In the genomic region with DNA sequence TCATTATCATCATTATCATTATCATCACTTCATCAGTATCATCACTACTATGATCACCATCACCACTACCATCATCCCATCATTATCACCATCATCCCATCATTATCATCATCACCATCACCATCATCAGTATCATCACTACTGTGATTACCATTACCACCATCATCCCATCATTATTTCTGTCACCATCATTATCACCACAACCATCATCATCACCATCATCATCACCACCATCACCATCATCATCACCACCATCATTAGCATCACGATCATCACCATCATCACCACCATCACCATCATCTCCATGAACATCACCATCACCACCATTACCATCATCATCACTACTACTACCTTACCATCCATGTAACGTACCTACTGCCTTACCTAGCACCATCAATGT, we compare ENCODE assay signal across 4 cellular contexts.
TF ChIP-seq lines count a peak whose summit lies in the region.

No MANE protein-coding gene starts in this region.

TF ChIP-seq in A549, 52 proteins besides CTCF, POLR2A, EP300 and RAD21:
- TF ChIP-seq CBX2 (IDR thresholded peaks at IDR 0.05; ENCODE audit: borderline replicate concordance, low read depth) (no peak), TFCP2L1 (CRISPR knock-in tag; IDR thresholded peaks at IDR 0.05) (no peak), RNF2 (IDR thresholded peaks at IDR 0.05; ENCODE audit: borderline replicate concordance, low read depth) (no peak), FOXS1 (CRISPR knock-in tag; IDR thresholded peaks at IDR 0.05) (no peak), CHD4 (IDR thresholded peaks at IDR 0.05; ENCODE audit: borderline replicate concordance) (no peak), RARB (CRISPR knock-in tag; IDR thresholded peaks at IDR 0.05) (no peak), ZSCAN20 (CRISPR knock-in tag; IDR thresholded peaks at IDR 0.05) (no peak), PHF8 (IDR thresholded peaks at IDR 0.05; ENCODE audit: borderline replicate concordance, low read depth) (no peak), ESRRA (IDR thresholded peaks at IDR 0.05; ENCODE audit: borderline replicate concordance, low read length) (no peak), RFX5 (IDR thresholded peaks at IDR 0.05) (no peak)
- TF ChIP-seq, protein P1, sequence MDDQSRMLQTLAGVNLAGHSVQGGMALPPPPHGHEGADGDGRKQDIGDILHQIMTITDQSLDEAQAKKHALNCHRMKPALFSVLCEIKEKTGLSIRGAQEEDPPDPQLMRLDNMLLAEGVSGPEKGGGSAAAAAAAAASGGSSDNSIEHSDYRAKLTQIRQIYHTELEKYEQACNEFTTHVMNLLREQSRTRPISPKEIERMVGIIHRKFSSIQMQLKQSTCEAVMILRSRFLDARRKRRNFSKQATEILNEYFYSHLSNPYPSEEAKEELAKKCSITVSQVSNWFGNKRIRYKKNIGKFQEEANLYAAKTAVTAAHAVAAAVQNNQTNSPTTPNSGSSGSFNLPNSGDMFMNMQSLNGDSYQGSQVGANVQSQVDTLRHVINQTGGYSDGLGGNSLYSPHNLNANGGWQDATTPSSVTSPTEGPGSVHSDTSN (IDR thresholded peaks at IDR 0.05): no peak
- TF ChIP-seq, protein P2, sequence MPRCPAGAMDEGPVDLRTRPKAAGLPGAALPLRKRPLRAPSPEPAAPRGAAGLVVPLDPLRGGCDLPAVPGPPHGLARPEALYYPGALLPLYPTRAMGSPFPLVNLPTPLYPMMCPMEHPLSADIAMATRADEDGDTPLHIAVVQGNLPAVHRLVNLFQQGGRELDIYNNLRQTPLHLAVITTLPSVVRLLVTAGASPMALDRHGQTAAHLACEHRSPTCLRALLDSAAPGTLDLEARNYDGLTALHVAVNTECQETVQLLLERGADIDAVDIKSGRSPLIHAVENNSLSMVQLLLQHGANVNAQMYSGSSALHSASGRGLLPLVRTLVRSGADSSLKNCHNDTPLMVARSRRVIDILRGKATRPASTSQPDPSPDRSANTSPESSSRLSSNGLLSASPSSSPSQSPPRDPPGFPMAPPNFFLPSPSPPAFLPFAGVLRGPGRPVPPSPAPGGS (IDR thresholded peaks at IDR 0.05): no peak
- TF ChIP-seq, protein P3, sequence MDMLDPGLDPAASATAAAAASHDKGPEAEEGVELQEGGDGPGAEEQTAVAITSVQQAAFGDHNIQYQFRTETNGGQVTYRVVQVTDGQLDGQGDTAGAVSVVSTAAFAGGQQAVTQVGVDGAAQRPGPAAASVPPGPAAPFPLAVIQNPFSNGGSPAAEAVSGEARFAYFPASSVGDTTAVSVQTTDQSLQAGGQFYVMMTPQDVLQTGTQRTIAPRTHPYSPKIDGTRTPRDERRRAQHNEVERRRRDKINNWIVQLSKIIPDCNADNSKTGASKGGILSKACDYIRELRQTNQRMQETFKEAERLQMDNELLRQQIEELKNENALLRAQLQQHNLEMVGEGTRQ (IDR thresholded peaks at IDR 0.05): no peak

TF ChIP-seq in HEK293T, 16 proteins besides CTCF, POLR2A, EP300 and RAD21:
- TF ChIP-seq CTBP1 (IDR thresholded peaks at IDR 0.05; ENCODE audit: borderline replicate concordance): 0 out of 2 replicates have a peak, but pooled peaks have one; percentile 48
- no peak for TF ChIP-seq FOXK2 (IDR thresholded peaks at IDR 0.05)

TF ChIP-seq in GM12878, 131 proteins besides CTCF, POLR2A, EP300 and RAD21:
- TF ChIP-seq MEF2A (IDR thresholded peaks at IDR 0.05; ENCODE audit: insufficient read depth, low read depth, low read length): no peak
- TF ChIP-seq, protein P4, sequence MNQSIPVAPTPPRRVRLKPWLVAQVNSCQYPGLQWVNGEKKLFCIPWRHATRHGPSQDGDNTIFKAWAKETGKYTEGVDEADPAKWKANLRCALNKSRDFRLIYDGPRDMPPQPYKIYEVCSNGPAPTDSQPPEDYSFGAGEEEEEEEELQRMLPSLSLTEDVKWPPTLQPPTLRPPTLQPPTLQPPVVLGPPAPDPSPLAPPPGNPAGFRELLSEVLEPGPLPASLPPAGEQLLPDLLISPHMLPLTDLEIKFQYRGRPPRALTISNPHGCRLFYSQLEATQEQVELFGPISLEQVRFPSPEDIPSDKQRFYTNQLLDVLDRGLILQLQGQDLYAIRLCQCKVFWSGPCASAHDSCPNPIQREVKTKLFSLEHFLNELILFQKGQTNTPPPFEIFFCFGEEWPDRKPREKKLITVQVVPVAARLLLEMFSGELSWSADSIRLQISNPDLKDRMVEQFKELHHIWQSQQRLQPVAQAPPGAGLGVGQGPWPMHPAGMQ (IDR thresholded peaks at IDR 0.05; ENCODE audit: borderline replicate concordance): peak; percentile 21; the same call in 1 of the 2 replicates

TF ChIP-seq in H1, 55 proteins besides CTCF, POLR2A, EP300 and RAD21:
- TF ChIP-seq TAF7 (optimal IDR thresholded peaks at IDR 0.05; ENCODE audit: borderline replicate concordance, low read depth, low read length) (no peak), CBX8 (IDR thresholded peaks at IDR 0.05; ENCODE audit: borderline replicate concordance, low read depth, low read length) (no peak), ZNF274 (IDR thresholded peaks at IDR 0.05; ENCODE audit: borderline replicate concordance, extremely low read depth, low read length) (no peak)
